30 cellular contexts compared by ENCODE assay signal in genomic region chr10:98563811-98564210, GRCh38.
"Had no signal": no experiment of that assay in that cellular context is flagged by ENCODE, and none has a peak within 500 bp of the region (broad histone marks: within the 10 kb centered on the region; RNA-seq: fewer than 3 reads in every experiment).

No MANE protein-coding gene starts in this region.

- H3K9me3 Mint-ChIP-seq: activated CD4-positive, alpha-beta memory T cell treated with anti-CD3 and anti-CD28 coated beads for 36 hours; activated CD4-positive, alpha-beta T cell treated with anti-CD3 and anti-CD28 coated beads, Interleukin-2, amount 10 ng/mL, durations not matched to agents 24 days and 14 days; activated naive CD4-positive, alpha-beta T cell treated with anti-CD3 and anti-CD28 coated beads, Interleukin-2, amount 10 ng/mL, durations not matched to agents 7 days and 5 days; activated naive CD8-positive, alpha-beta T cell treated with anti-CD3 and anti-CD28 coated beads, Interleukin-2, amount 10 ng/mL, durations not matched to agents 7 days and 5 days; activated T-cell treated with anti-CD3 and anti-CD28 coated beads, Interleukin-2, amount 50 U/mL, for 24 hours; effector memory CD8-positive, alpha-beta T cell; mesothelial cell of epicardium; naive B cell; neural crest cell; T-helper 1 cell treated with Interleukin-12 subunit alpha and Interleukin-12 subunit beta and Interleukin-4 antibody, amounts not matched to agents 30 μg/mL and 1 μg/mL, for 36 hours had no signal

- H3K79me2 ChIP-seq: parathyroid adenoma had no signal

- H2AFZ ChIP-seq: parathyroid adenoma had no signal

- H3K27me3 ChIP-seq: ascending aorta, brain microvascular endothelial cell, foreskin keratinocyte, heart right ventricle, right atrium auricular region, upper lobe of left lung, vagina had no signal

- ATAC-seq: activated CD4-positive, CD25-positive, alpha-beta regulatory T cell treated with anti-CD3 and anti-CD28 coated beads, Interleukin-2, amount 50 U/mL, for 24 hours; effector memory CD8-positive, alpha-beta T cell; esophagus mucosa; foreskin keratinocyte; heart right ventricle; stimulated activated naive CD8-positive, alpha-beta T cell treated with anti-CD3 and anti-CD28 coated beads, Interleukin-15, Interleukin-2, amounts not matched to agents 100 U/mL and 50 U/mL, for 24 hours had no signal

- H3K4me3 Mint-ChIP-seq: activated CD4-positive, alpha-beta memory T cell treated with anti-CD3 and anti-CD28 coated beads for 36 hours; activated CD4-positive, alpha-beta T cell treated with anti-CD3 and anti-CD28 coated beads, Interleukin-2, amount 10 ng/mL, durations not matched to agents 24 days and 14 days; activated naive CD4-positive, alpha-beta T cell treated with anti-CD3 and anti-CD28 coated beads, Interleukin-2, amount 10 ng/mL, durations not matched to agents 7 days and 5 days; activated naive CD8-positive, alpha-beta T cell treated with anti-CD3 and anti-CD28 coated beads, Interleukin-2, amount 10 ng/mL, durations not matched to agents 7 days and 5 days; activated T-cell treated with anti-CD3 and anti-CD28 coated beads, Interleukin-2, amount 50 U/mL, for 24 hours; effector memory CD8-positive, alpha-beta T cell; mesothelial cell of epicardium; naive B cell; neural crest cell; T-helper 1 cell treated with Interleukin-12 subunit alpha and Interleukin-12 subunit beta and Interleukin-4 antibody, amounts not matched to agents 30 μg/mL and 1 μg/mL, for 36 hours had no signal

- H3K27me3 Mint-ChIP-seq: activated naive CD4-positive, alpha-beta T cell treated with anti-CD3 and anti-CD28 coated beads, Interleukin-2, amount 10 ng/mL, durations not matched to agents 7 days and 5 days had no signal

- H3K27ac ChIP-seq: ascending aorta, brain microvascular endothelial cell, coronary artery, foreskin keratinocyte, heart right ventricle, left ventricle myocardium inferior, parathyroid adenoma, right atrium auricular region, thoracic aorta, upper lobe of left lung, vagina, VCaP had no signal

- H3K4me1 ChIP-seq: ascending aorta, foreskin keratinocyte, left ventricle myocardium inferior, parathyroid adenoma, right atrium auricular region, upper lobe of left lung, vagina had no signal

- H3K9me3 ChIP-seq: ascending aorta, heart right ventricle, left ventricle myocardium inferior, right atrium auricular region, thoracic aorta, upper lobe of left lung, vagina had no signal

- DNase-seq: activated CD4-positive, alpha-beta memory T cell treated with anti-CD3 and anti-CD28 coated beads for 36 hours; activated CD4-positive, alpha-beta T cell treated with anti-CD3 and anti-CD28 coated beads, Interleukin-2, amount 10 ng/mL, durations not matched to agents 24 days and 14 days; activated CD8-positive, alpha-beta memory T cell treated with anti-CD3 and anti-CD28 coated beads, Interleukin-2, amount 50 U/mL, for 48 hours; activated gamma-delta T cell; activated naive CD4-positive, alpha-beta T cell treated with anti-CD3 and anti-CD28 coated beads, Interleukin-2, amount 10 ng/mL, durations not matched to agents 7 days and 5 days; activated naive CD8-positive, alpha-beta T cell treated with anti-CD3 and anti-CD28 coated beads, Interleukin-2, amount 10 ng/mL, durations not matched to agents 7 days and 5 days; activated T-cell treated with anti-CD3 and anti-CD28 coated beads, Interleukin-2, amount 50 U/mL, for 24 hours; brain microvascular endothelial cell; effector memory CD8-positive, alpha-beta T cell; foreskin keratinocyte; heart right ventricle; left ventricle myocardium inferior; naive B cell; occipital lobe; stimulated activated naive CD8-positive, alpha-beta T cell treated with anti-CD3 and anti-CD28 coated beads, Interleukin-15, Interleukin-2, amounts not matched to agents 100 U/mL and 50 U/mL, for 24 hours; T-helper 9 cell; upper lobe of left lung had no signal

- H3K9ac ChIP-seq: parathyroid adenoma had no signal

- H3K36me3 ChIP-seq: ascending aorta, brain microvascular endothelial cell, heart right ventricle, left ventricle myocardium inferior, right atrium auricular region, thoracic aorta, upper lobe of left lung, vagina had no signal

- H3K27ac Mint-ChIP-seq: activated CD4-positive, alpha-beta memory T cell treated with anti-CD3 and anti-CD28 coated beads for 36 hours; activated CD4-positive, alpha-beta T cell treated with anti-CD3 and anti-CD28 coated beads, Interleukin-2, amount 10 ng/mL, durations not matched to agents 24 days and 14 days; activated naive CD4-positive, alpha-beta T cell treated with anti-CD3 and anti-CD28 coated beads, Interleukin-2, amount 10 ng/mL, durations not matched to agents 7 days and 5 days; activated naive CD8-positive, alpha-beta T cell treated with anti-CD3 and anti-CD28 coated beads, Interleukin-2, amount 10 ng/mL, durations not matched to agents 7 days and 5 days; activated T-cell treated with anti-CD3 and anti-CD28 coated beads, Interleukin-2, amount 50 U/mL, for 24 hours; effector memory CD8-positive, alpha-beta T cell; mesothelial cell of epicardium; naive B cell; T-helper 1 cell treated with Interleukin-12 subunit alpha and Interleukin-12 subunit beta and Interleukin-4 antibody, amounts not matched to agents 30 μg/mL and 1 μg/mL, for 36 hours had no signal

- H3K4me1 Mint-ChIP-seq: activated CD4-positive, alpha-beta T cell treated with anti-CD3 and anti-CD28 coated beads, Interleukin-2, amount 10 ng/mL, durations not matched to agents 24 days and 14 days; activated naive CD4-positive, alpha-beta T cell treated with anti-CD3 and anti-CD28 coated beads, Interleukin-2, amount 10 ng/mL, durations not matched to agents 7 days and 5 days; activated naive CD8-positive, alpha-beta T cell treated with anti-CD3 and anti-CD28 coated beads, Interleukin-2, amount 10 ng/mL, durations not matched to agents 7 days and 5 days; naive B cell had no signal

- H3K4me3 ChIP-seq: ascending aorta, coronary artery, heart right ventricle, left ventricle myocardium inferior, lung, right atrium auricular region, thoracic aorta, upper lobe of left lung, vagina had no signal

- H3K36me3 Mint-ChIP-seq: activated CD4-positive, alpha-beta memory T cell treated with anti-CD3 and anti-CD28 coated beads for 36 hours; activated naive CD4-positive, alpha-beta T cell treated with anti-CD3 and anti-CD28 coated beads, Interleukin-2, amount 10 ng/mL, durations not matched to agents 7 days and 5 days; activated naive CD8-positive, alpha-beta T cell treated with anti-CD3 and anti-CD28 coated beads, Interleukin-2, amount 10 ng/mL, durations not matched to agents 7 days and 5 days; mesothelial cell of epicardium; naive B cell had no signal
